8 cellular contexts compared by ENCODE assay signal in genomic region chr6:28141500-28142329, GRCh38. TPM values are rescaled to one million over a fixed set of nuclear protein-coding genes. Genes with fewer than 3 reads are reported as not detected.
DNase-seq lines count a peak whose midpoint lies in the region; ATAC-seq and TF ChIP-seq lines count a peak whose summit lies in the region.

Gene ZKSCAN8, plus strand, starts transcription at chr6:28141883. Its CDS starts 6,525 bp downstream, at chr6:28148408.

- H4K20me1 ChIP-seq in Karpas-422 (ENCODE audit: insufficient read depth, low read depth, low read length), result no peaks in the 10 kb centered on the region

- TF ChIP-seq EP300 in esophagus muscularis mucosa (IDR thresholded peaks at IDR 0.05), result no peak

- H3K36me3 Mint-ChIP-seq in stimulated activated effector memory CD8-positive, alpha-beta T cell treated with anti-CD3 and anti-CD28 coated beads, Interleukin-12 subunit alpha, Interleukin-12 subunit beta, amount 100 ng/mL, for 72 hours, result peaks cover 49% of the 10 kb centered on the region

- H3K36me3 ChIP-seq in Karpas-422 (ENCODE audit: insufficient read depth, low read length) (peaks cover 35% of the 10 kb centered on the region), Peyer's patch (peaks cover 0 to 12% (median 0%) of the 10 kb centered on the region in 3 donors), esophagus muscularis mucosa (peaks cover 0 to 26% (median 15%) of the 10 kb centered on the region in 4 donors), muscle layer of colon (ENCODE audit: insufficient read depth, low read length) (peaks cover 11% of the 10 kb centered on the region)

- H3K4me1 ChIP-seq in Karpas-422 (ENCODE audit: low read length) (peaks cover 31% of the 10 kb centered on the region), Peyer's patch (peaks cover 0 to 23% (median 8%) of the 10 kb centered on the region in 4 donors), esophagus muscularis mucosa (peaks cover 36 to 50% (median 48%) of the 10 kb centered on the region in 4 donors), muscle layer of colon (ENCODE audit: insufficient read depth, low read length) (peaks cover 18% of the 10 kb centered on the region)

- H3K4me3 ChIP-seq in Karpas-422 (ENCODE audit: low read length) (peak within 1 kb of the TSS; percentile 96), Peyer's patch (peak within 1 kb of the TSS; percentile 66 to 90 (median 68)), esophagus muscularis mucosa (peak within 1 kb of the TSS; percentile 74 to 90 (median 82)), muscle layer of colon (ENCODE audit: low read depth in 1 of 2, low read length in 2 of 2) (peak within 1 kb of the TSS; percentile 78 to 84)

- H3K27ac ChIP-seq in Karpas-422 (ENCODE audit: low read length) (peak within 1 kb of the TSS; percentile 40), Peyer's patch (peak within 1 kb of the TSS; percentile 47 to 73 (median 66)), esophagus muscularis mucosa (replicated peaks in 1 of 4) (peak within 1 kb of the TSS; percentile 76 to 83 (median 79)), muscle layer of colon (ENCODE audit: low read depth, low read length) (peak within 1 kb of the TSS; percentile 88)

- H3K79me2 ChIP-seq in Karpas-422 (ENCODE audit: low read length), result peaks cover 63% of the 10 kb centered on the region

- H3K9me3 ChIP-seq in Karpas-422 (ENCODE audit: low read length) (no peaks in the 10 kb centered on the region; the same call in 1 of the 2 replicates), Peyer's patch (no peaks in the 10 kb centered on the region), esophagus muscularis mucosa (no peaks in the 10 kb centered on the region), muscle layer of colon (ENCODE audit: low read length) (no peaks in the 10 kb centered on the region)

- H3K4me3 Mint-ChIP-seq in stimulated activated effector memory CD8-positive, alpha-beta T cell treated with anti-CD3 and anti-CD28 coated beads, Interleukin-12 subunit alpha, Interleukin-12 subunit beta, amount 100 ng/mL, for 72 hours, result peak within 1 kb of the TSS; percentile 94

- peaks cover 52% of the 10 kb centered on the region for H3K4me1 Mint-ChIP-seq in stimulated activated effector memory CD8-positive, alpha-beta T cell treated with anti-CD3 and anti-CD28 coated beads, Interleukin-12 subunit alpha, Interleukin-12 subunit beta, amount 100 ng/mL, for 72 hours

- intact Hi-C loops in esophagus muscularis mucosa (cut with DNase I), result loop anchor here (5.0 kb wide), 3 partner anchors 86 to 216 kb away; partner anchors contain the start of genes ZSCAN26 and ZSCAN9

- 1% methylated on average over 29 of the region's 52 CpGs for WGBS in esophagus muscularis mucosa

- H3K9me2 ChIP-seq in Karpas-422 (replicated peaks; ENCODE audit: insufficient read depth, low read length), result no peaks in the 10 kb centered on the region

- TF ChIP-seq CTCF in Peyer's patch (IDR thresholded peaks at IDR 0.05) (no peak), esophagus muscularis mucosa (IDR thresholded peaks at IDR 0.05) (no peak)

- H3K27me3 ChIP-seq in Karpas-422 (ENCODE audit: low read length) (no peaks in the 10 kb centered on the region), Peyer's patch (no peaks in the 10 kb centered on the region), esophagus muscularis mucosa (no peaks in the 10 kb centered on the region), muscle layer of colon (ENCODE audit: control insufficient read depth in 1 of 2, insufficient read depth in 2 of 2, low read length in 2 of 2) (no peaks in the 10 kb centered on the region)

- H3K4me2 ChIP-seq in Karpas-422 (ENCODE audit: low read depth, low read length, poor library complexity, severe bottlenecking), result peak within 1 kb of the TSS; percentile 97

- ATAC-seq in GM21825 (IDR thresholded peaks at IDR 0.05; ENCODE audit: unreplicated experiment), result peak; percentile 63
- ATAC-seq in stimulated activated effector memory CD8-positive, alpha-beta T cell treated with anti-CD3 and anti-CD28 coated beads, Interleukin-12 subunit alpha, Interleukin-12 subunit beta, amount 100 ng/mL, for 72 hours, result peak; percentile 93

- H3K9me3 Mint-ChIP-seq in stimulated activated effector memory CD8-positive, alpha-beta T cell treated with anti-CD3 and anti-CD28 coated beads, Interleukin-12 subunit alpha, Interleukin-12 subunit beta, amount 100 ng/mL, for 72 hours, result no peaks in the 10 kb centered on the region

- H3K9ac ChIP-seq in Karpas-422 (ENCODE audit: low read length) (peak within 1 kb of the TSS; percentile 93), muscle layer of colon (ENCODE audit: low read length) (peak within 1 kb of the TSS; percentile 96)

- peak within 1 kb of the TSS; percentile 93 for H3K27ac Mint-ChIP-seq in stimulated activated effector memory CD8-positive, alpha-beta T cell treated with anti-CD3 and anti-CD28 coated beads, Interleukin-12 subunit alpha, Interleukin-12 subunit beta, amount 100 ng/mL, for 72 hours

- DNase-seq in DMS79 treated with DMSO at 0.1 percent for 48 hours (lab: John Stamatoyannopoulos, UW), result peak; percentile 88
- peak; percentile 96 for DNase-seq in Karpas-422
- DNase-seq in Peyer's patch, result peak; percentile 76 to 92 (median 81)
- DNase-seq in activated T-cell treated with anti-CD3 and anti-CD28 coated beads, Interleukin-2, amount 50 U/mL, for 48 hours, result peak; percentile 80 to 85
- no peak for DNase-seq in esophagus muscularis mucosa (ENCODE audit: extremely low spot score)
- peak; percentile 59 to 86 for DNase-seq in stimulated activated effector memory CD8-positive, alpha-beta T cell treated with anti-CD3 and anti-CD28 coated beads, Interleukin-12 subunit alpha, Interleukin-12 subunit beta, amount 100 ng/mL, for 72 hours (ENCODE audit: low spot score in 2 of 2)

- no peak for TF ChIP-seq POLR2A in Peyer's patch (IDR thresholded peaks at IDR 0.05)
- TF ChIP-seq POLR2A in esophagus muscularis mucosa (IDR thresholded peaks at IDR 0.05; ENCODE audit: low read depth), result no peak

- H2AFZ ChIP-seq in Karpas-422 (ENCODE audit: low read length), result peak within 1 kb of the TSS; percentile 93

RNA-seq across cellular contexts. Expression of gene ZKSCAN8, which starts in this region (rescaled TPM):
- total RNA-seq in Karpas-422 (2014; rRNA removed; shearing (Covaris generic); ENCODE audit: low replicate concordance), result 30.0 and 48.9 TPM in 2 replicates
- 10 to 100 TPM in 3 of 4 donors, 1 to 10 TPM in 1; 5.6 to 26.4 (median 15.5) TPM for total RNA-seq in Peyer's patch
- 10 to 100 TPM; 18.7 to 21.7 (median 20.8) TPM for total RNA-seq in esophagus muscularis mucosa
